ENCODE assay signal across 1 cellular context in the genomic region with DNA sequence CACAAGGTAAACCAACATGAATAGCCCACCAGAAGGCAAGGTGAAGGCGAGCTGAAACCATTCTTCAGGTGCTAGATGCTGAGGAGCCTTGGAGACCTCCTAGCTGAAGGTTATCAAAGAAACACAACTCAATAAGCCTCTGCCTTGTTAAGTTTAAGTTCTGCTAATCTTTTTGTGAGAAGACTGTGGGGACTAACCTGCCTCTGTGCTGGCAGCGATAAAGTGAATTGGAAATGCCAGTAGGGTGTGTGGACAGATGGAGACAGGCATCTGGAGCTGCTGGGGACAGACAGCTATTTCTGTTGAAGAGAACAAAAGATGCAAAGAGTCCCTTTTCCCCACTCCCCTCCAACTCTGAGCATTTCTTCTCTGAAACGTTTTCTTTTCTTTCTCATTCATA.
TF ChIP-seq lines count a peak whose summit lies in the region.

No MANE protein-coding gene starts in this region.

TF ChIP-seq in K562, 482 proteins besides CTCF, POLR2A, EP300 and RAD21 (continued from another document):
- TF ChIP-seq, protein P1, sequence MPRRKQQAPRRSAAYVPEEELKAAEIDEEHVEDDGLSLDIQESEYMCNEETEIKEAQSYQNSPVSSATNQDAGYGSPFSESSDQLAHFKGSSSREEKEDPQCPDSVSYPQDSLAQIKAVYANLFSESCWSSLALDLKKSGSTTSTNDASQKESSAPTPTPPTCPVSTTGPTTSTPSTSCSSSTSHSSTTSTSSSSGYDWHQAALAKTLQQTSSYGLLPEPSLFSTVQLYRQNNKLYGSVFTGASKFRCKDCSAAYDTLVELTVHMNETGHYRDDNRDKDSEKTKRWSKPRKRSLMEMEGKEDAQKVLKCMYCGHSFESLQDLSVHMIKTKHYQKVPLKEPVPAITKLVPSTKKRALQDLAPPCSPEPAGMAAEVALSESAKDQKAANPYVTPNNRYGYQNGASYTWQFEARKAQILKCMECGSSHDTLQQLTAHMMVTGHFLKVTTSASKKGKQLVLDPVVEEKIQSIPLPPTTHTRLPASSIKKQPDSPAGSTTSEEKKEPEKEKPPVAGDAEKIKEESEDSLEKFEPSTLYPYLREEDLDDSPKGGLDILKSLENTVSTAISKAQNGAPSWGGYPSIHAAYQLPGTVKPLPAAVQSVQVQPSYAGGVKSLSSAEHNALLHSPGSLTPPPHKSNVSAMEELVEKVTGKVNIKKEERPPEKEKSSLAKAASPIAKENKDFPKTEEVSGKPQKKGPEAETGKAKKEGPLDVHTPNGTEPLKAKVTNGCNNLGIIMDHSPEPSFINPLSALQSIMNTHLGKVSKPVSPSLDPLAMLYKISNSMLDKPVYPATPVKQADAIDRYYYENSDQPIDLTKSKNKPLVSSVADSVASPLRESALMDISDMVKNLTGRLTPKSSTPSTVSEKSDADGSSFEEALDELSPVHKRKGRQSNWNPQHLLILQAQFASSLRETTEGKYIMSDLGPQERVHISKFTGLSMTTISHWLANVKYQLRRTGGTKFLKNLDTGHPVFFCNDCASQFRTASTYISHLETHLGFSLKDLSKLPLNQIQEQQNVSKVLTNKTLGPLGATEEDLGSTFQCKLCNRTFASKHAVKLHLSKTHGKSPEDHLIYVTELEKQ (CRISPR knock-in tag; IDR thresholded peaks at IDR 0.05): no peak
